Comparison of ENCODE assay signal across 1 cellular context in genomic region chr6:5082487-5083306, GRCh38.
TF ChIP-seq lines count a peak whose summit lies in the region.

No MANE protein-coding gene starts in this region.

TF ChIP-seq in HepG2, 621 proteins besides CTCF, POLR2A, EP300 and RAD21 (continued from another document and continues in another):
- TF ChIP-seq, protein P1, sequence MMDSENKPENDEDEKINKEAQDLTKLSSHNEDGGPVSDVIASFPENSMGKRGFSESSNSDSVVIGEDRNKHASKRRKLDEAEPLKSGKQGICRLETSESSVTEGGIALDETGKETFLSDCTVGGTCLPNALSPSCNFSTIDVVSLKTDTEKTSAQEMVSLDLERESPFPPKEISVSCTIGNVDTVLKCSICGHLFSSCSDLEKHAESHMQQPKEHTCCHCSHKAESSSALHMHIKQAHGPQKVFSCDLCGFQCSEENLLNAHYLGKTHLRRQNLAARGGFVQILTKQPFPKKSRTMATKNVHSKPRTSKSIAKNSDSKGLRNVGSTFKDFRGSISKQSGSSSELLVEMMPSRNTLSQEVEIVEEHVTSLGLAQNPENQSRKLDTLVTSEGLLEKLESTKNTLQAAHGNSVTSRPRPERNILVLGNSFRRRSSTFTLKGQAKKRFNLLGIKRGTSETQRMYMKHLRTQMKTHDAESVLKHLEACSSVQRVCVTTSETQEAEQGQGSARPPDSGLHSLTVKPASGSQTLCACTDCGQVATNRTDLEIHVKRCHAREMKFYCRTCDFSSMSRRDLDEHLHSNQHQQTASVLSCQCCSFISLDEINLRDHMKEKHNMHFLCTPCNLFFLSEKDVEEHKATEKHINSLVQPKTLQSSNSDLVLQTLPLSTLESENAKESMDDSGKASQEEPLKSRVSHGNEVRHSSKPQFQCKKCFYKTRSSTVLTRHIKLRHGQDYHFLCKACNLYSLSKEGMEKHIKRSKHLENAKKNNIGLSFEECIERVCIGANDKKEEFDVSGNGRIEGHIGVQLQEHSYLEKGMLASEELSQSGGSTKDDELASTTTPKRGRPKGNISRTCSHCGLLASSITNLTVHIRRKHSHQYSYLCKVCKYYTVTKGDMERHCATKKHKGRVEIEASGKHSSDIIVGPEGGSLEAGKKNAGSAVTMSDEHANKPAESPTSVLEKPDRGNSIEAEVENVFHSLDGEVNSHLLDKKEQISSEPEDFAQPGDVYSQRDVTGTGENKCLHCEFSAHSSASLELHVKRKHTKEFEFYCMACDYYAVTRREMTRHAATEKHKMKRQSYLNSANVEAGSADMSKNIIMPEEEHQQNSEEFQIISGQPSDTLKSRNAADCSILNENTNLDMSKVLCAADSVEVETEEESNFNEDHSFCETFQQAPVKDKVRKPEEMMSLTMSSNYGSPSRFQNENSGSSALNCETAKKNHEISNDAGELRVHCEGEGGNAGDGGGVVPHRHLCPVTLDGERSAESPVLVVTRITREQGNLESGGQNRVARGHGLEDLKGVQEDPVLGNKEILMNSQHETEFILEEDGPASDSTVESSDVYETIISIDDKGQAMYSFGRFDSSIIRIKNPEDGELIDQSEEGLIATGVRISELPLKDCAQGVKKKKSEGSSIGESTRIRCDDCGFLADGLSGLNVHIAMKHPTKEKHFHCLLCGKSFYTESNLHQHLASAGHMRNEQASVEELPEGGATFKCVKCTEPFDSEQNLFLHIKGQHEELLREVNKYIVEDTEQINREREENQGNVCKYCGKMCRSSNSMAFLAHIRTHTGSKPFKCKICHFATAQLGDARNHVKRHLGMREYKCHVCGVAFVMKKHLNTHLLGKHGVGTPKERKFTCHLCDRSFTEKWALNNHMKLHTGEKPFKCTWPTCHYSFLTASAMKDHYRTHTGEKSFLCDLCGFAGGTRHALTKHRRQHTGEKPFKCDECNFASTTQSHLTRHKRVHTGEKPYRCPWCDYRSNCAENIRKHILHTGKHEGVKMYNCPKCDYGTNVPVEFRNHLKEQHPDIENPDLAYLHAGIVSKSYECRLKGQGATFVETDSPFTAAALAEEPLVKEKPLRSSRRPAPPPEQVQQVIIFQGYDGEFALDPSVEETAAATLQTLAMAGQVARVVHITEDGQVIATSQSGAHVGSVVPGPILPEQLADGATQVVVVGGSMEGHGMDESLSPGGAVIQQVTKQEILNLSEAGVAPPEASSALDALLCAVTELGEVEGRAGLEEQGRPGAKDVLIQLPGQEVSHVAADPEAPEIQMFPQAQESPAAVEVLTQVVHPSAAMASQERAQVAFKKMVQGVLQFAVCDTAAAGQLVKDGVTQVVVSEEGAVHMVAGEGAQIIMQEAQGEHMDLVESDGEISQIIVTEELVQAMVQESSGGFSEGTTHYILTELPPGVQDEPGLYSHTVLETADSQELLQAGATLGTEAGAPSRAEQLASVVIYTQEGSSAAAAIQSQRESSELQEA (CRISPR knock-in tag; IDR thresholded peaks at IDR 0.05; ENCODE audit: not compliant biosample characterization): peak; percentile 56
- TF ChIP-seq ZNF557 (CRISPR knock-in tag; IDR thresholded peaks at IDR 0.05) (no peak), ZNF558 (CRISPR knock-in tag; IDR thresholded peaks at IDR 0.05; ENCODE audit: borderline replicate concordance) (0 out of 2 replicates have a peak, but pooled peaks have one; percentile 44), MAX (IDR thresholded peaks at IDR 0.05) (peak; percentile 93), ZNF329 (CRISPR knock-in tag; IDR thresholded peaks at IDR 0.05; ENCODE audit: low read depth) (no peak), FOXA1 (IDR thresholded peaks at IDR 0.05) (no peak), FOXA1 (CRISPR knock-in tag; IDR thresholded peaks at IDR 0.05) (0 out of 2 replicates have a peak, but pooled peaks have one; percentile 7), ZNF530 (CRISPR knock-in tag; IDR thresholded peaks at IDR 0.05; ENCODE audit: low read depth) (no peak), ELF1 (CRISPR knock-in tag; IDR thresholded peaks at IDR 0.05) (no peak), RARG (CRISPR knock-in tag; IDR thresholded peaks at IDR 0.05; ENCODE audit: low read depth) (no peak), KMT2B (CRISPR knock-in tag; IDR thresholded peaks at IDR 0.05) (no peak; the same call in 1 of the 2 replicates), ZFP36L1 (CRISPR knock-in tag; IDR thresholded peaks at IDR 0.05) (peak; percentile 92), ZNF674 (CRISPR knock-in tag; IDR thresholded peaks at IDR 0.05; ENCODE audit: low read depth) (0 out of 2 replicates have a peak, but pooled peaks have one; percentile 41), SOX13 (IDR thresholded peaks at IDR 0.05) (peak; percentile 71), SOX13 (CRISPR knock-in tag; conservative IDR thresholded peaks at IDR 0.05 in 1 of 2, IDR thresholded peaks at IDR 0.05 in 1 of 2) (peak in 1 of 2 experiments; percentile 82; a peak in 2 of 4 replicates), ZNF468 (CRISPR knock-in tag; IDR thresholded peaks at IDR 0.05) (no peak), ZMYM2 (CRISPR knock-in tag; IDR thresholded peaks at IDR 0.05) (peak; percentile 82; the same call in 1 of the 2 replicates), NFKBIZ (CRISPR knock-in tag; IDR thresholded peaks at IDR 0.05) (no peak), HES4 (CRISPR knock-in tag; IDR thresholded peaks at IDR 0.05; ENCODE audit: borderline replicate concordance) (no peak; the same call in none of the 2 replicates), PHF20 (CRISPR knock-in tag; IDR thresholded peaks at IDR 0.05) (peak; percentile 45; the same call in 1 of the 2 replicates), KDM6A (CRISPR knock-in tag; IDR thresholded peaks at IDR 0.05; ENCODE audit: low read depth) (no peak), RNF2 (conservative IDR thresholded peaks at IDR 0.05; ENCODE audit: low read depth) (no peak), FOXO1 (CRISPR knock-in tag; IDR thresholded peaks at IDR 0.05) (no peak), RCOR2 (CRISPR knock-in tag; IDR thresholded peaks at IDR 0.05) (peak; percentile 69; the same call in 1 of the 2 replicates), HNRNPL (IDR thresholded peaks at IDR 0.05; ENCODE audit: low read depth, low read length) (no peak), POLR2AphosphoS5 (IDR thresholded peaks at IDR 0.05; ENCODE audit: low read depth, low read length) (peak; percentile 90), MBD4 (IDR thresholded peaks at IDR 0.05; ENCODE audit: borderline replicate concordance, low read length) (no peak), ZMAT3 (CRISPR knock-in tag; conservative IDR thresholded peaks at IDR 0.05) (peak; percentile 94), ZNF564 (CRISPR knock-in tag; IDR thresholded peaks at IDR 0.05) (no peak; the same call in none of the 2 replicates), ZSCAN20 (CRISPR knock-in tag; IDR thresholded peaks at IDR 0.05; ENCODE audit: borderline replicate concordance) (no peak), PLRG1 (conservative IDR thresholded peaks at IDR 0.05) (no peak), ZBTB8A (CRISPR knock-in tag; IDR thresholded peaks at IDR 0.05; ENCODE audit: borderline replicate concordance, low read depth) (no peak), ZFP36 (IDR thresholded peaks at IDR 0.05; ENCODE audit: borderline replicate concordance, low read depth, low read length, partially characterized antibody) (no peak), IRF1 (CRISPR knock-in tag; IDR thresholded peaks at IDR 0.05; ENCODE audit: low read depth) (no peak), REPIN1 (CRISPR knock-in tag; IDR thresholded peaks at IDR 0.05; ENCODE audit: borderline replicate concordance, low read depth) (0 out of 2 replicates have a peak, but pooled peaks have one; percentile 39), ZNF501 (CRISPR knock-in tag; IDR thresholded peaks at IDR 0.05) (peak; percentile 80), TMF1 (CRISPR knock-in tag; IDR thresholded peaks at IDR 0.05; ENCODE audit: low read depth) (peak; percentile 42), ZNF737 (CRISPR knock-in tag; IDR thresholded peaks at IDR 0.05; ENCODE audit: borderline replicate concordance) (no peak)
- TF ChIP-seq, protein P2, sequence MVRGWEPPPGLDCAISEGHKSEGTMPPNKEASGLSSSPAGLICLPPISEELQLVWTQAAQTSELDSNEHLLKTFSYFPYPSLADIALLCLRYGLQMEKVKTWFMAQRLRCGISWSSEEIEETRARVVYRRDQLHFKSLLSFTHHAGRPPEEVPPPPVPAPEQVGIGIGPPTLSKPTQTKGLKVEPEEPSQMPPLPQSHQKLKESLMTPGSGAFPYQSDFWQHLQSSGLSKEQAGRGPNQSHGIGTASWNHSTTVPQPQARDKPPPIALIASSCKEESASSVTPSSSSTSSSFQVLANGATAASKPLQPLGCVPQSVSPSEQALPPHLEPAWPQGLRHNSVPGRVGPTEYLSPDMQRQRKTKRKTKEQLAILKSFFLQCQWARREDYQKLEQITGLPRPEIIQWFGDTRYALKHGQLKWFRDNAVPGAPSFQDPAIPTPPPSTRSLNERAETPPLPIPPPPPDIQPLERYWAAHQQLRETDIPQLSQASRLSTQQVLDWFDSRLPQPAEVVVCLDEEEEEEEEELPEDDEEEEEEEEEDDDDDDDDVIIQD (CRISPR knock-in tag; IDR thresholded peaks at IDR 0.05; ENCODE audit: low read depth): 0 out of 2 replicates have a peak, but pooled peaks have one; percentile 13
- TF ChIP-seq, protein P3, sequence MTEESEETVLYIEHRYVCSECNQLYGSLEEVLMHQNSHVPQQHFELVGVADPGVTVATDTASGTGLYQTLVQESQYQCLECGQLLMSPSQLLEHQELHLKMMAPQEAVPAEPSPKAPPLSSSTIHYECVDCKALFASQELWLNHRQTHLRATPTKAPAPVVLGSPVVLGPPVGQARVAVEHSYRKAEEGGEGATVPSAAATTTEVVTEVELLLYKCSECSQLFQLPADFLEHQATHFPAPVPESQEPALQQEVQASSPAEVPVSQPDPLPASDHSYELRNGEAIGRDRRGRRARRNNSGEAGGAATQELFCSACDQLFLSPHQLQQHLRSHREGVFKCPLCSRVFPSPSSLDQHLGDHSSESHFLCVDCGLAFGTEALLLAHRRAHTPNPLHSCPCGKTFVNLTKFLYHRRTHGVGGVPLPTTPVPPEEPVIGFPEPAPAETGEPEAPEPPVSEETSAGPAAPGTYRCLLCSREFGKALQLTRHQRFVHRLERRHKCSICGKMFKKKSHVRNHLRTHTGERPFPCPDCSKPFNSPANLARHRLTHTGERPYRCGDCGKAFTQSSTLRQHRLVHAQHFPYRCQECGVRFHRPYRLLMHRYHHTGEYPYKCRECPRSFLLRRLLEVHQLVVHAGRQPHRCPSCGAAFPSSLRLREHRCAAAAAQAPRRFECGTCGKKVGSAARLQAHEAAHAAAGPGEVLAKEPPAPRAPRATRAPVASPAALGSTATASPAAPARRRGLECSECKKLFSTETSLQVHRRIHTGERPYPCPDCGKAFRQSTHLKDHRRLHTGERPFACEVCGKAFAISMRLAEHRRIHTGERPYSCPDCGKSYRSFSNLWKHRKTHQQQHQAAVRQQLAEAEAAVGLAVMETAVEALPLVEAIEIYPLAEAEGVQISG (CRISPR knock-in tag; IDR thresholded peaks at IDR 0.05): peak; percentile 66
- TF ChIP-seq, protein P4, sequence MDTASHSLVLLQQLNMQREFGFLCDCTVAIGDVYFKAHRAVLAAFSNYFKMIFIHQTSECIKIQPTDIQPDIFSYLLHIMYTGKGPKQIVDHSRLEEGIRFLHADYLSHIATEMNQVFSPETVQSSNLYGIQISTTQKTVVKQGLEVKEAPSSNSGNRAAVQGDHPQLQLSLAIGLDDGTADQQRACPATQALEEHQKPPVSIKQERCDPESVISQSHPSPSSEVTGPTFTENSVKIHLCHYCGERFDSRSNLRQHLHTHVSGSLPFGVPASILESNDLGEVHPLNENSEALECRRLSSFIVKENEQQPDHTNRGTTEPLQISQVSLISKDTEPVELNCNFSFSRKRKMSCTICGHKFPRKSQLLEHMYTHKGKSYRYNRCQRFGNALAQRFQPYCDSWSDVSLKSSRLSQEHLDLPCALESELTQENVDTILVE (CRISPR knock-in tag; IDR thresholded peaks at IDR 0.05): no peak
- TF ChIP-seq, protein P5, sequence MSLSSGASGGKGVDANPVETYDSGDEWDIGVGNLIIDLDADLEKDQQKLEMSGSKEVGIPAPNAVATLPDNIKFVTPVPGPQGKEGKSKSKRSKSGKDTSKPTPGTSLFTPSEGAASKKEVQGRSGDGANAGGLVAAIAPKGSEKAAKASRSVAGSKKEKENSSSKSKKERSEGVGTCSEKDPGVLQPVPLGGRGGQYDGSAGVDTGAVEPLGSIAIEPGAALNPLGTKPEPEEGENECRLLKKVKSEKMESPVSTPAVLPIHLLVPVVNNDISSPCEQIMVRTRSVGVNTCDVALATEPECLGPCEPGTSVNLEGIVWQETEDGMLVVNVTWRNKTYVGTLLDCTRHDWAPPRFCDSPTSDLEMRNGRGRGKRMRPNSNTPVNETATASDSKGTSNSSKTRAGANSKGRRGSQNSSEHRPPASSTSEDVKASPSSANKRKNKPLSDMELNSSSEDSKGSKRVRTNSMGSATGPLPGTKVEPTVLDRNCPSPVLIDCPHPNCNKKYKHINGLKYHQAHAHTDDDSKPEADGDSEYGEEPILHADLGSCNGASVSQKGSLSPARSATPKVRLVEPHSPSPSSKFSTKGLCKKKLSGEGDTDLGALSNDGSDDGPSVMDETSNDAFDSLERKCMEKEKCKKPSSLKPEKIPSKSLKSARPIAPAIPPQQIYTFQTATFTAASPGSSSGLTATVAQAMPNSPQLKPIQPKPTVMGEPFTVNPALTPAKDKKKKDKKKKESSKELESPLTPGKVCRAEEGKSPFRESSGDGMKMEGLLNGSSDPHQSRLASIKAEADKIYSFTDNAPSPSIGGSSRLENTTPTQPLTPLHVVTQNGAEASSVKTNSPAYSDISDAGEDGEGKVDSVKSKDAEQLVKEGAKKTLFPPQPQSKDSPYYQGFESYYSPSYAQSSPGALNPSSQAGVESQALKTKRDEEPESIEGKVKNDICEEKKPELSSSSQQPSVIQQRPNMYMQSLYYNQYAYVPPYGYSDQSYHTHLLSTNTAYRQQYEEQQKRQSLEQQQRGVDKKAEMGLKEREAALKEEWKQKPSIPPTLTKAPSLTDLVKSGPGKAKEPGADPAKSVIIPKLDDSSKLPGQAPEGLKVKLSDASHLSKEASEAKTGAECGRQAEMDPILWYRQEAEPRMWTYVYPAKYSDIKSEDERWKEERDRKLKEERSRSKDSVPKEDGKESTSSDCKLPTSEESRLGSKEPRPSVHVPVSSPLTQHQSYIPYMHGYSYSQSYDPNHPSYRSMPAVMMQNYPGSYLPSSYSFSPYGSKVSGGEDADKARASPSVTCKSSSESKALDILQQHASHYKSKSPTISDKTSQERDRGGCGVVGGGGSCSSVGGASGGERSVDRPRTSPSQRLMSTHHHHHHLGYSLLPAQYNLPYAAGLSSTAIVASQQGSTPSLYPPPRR (CRISPR knock-in tag; IDR thresholded peaks at IDR 0.05; ENCODE audit: borderline replicate concordance): peak; percentile 56; the same call in 1 of the 2 replicates
- TF ChIP-seq, protein P6, sequence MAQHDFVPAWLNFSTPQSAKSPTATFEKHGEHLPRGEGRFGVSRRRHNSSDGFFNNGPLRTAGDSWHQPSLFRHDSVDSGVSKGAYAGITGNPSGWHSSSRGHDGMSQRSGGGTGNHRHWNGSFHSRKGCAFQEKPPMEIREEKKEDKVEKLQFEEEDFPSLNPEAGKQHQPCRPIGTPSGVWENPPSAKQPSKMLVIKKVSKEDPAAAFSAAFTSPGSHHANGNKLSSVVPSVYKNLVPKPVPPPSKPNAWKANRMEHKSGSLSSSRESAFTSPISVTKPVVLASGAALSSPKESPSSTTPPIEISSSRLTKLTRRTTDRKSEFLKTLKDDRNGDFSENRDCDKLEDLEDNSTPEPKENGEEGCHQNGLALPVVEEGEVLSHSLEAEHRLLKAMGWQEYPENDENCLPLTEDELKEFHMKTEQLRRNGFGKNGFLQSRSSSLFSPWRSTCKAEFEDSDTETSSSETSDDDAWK (CRISPR knock-in tag; IDR thresholded peaks at IDR 0.05): no peak
